In genomic region chr9:95171001-95171400, GRCh38 we compare ENCODE assay signal across 9 cellular contexts.
DNase-seq lines count a peak whose midpoint lies in the region; ATAC-seq, FAIRE-seq and TF ChIP-seq lines count a peak whose summit lies in the region.
"Had no signal": no experiment of that assay in that cellular context is flagged by ENCODE, and none has a peak within 500 bp of the region (broad histone marks: within the 10 kb centered on the region; RNA-seq: fewer than 3 reads in every experiment).

No MANE protein-coding gene starts in this region.

- H3K4me1 Mint-ChIP-seq in T-cell, result peaks cover 0 to 7% (median 1%) of the 10 kb centered on the region in 3 donors

- POLR2A ChIA-PET in T-cell (lab: Charles Lee), result no interaction called here

- FAIRE-seq in H54 (lab: Jason Lieb, UNC) (peak; percentile 83), RCC 7860 (lab: Jason Lieb, UNC) (peak; percentile 66), HTR-8/SVneo (lab: Jason Lieb, UNC) (no peak)

- TF ChIP-seq POLR2A in H54 (IDR thresholded peaks at IDR 0.05; ENCODE audit: low read depth, low read length), result no peak

- CTCF ChIA-PET in T-cell (lab: Charles Lee), result no interaction called here

- peak overlapping the region in 1 of 2 donors; percentile 28 for H3K27ac Mint-ChIP-seq in T-cell

- no peaks in the 10 kb centered on the region for H3K9me3 ChIP-seq in HAP-1

- TF ChIP-seq CTCF in fibroblast of mammary gland (conservative IDR thresholded peaks at IDR 0.05; ENCODE audit: control insufficient read depth, insufficient read depth, low read depth, low read length), result no peak

- no peaks in the 10 kb centered on the region for H3K36me3 ChIP-seq in HAP-1 (replicated peaks)
- H3K36me3 ChIP-seq: cardiac muscle cell had no signal

- H3K27me3 Mint-ChIP-seq in T-cell, result no peaks in the 10 kb centered on the region

- DNase-seq in Caki2 (ENCODE audit: low read depth) (peak; percentile 19), H54 (ENCODE audit: insufficient read length, low spot score) (no peak), RCC 7860 (ENCODE audit: low spot score) (peak; percentile 21), fibroblast of mammary gland (ENCODE audit: low read depth) (peak; percentile 45), T-cell (no peak), NCI-H345 (lab: John Stamatoyannopoulos, UW) (no peak), HAP-1 (ENCODE audit: low spot score in 2 of 2) (no peak), HTR-8/SVneo (ENCODE audit: insufficient read length, low spot score) (no peak)

- no peaks in the 10 kb centered on the region for H3K27me3 ChIP-seq in HAP-1 (ENCODE audit: low read depth)
- H3K27me3 ChIP-seq: cardiac muscle cell had no signal

- H3K4me3 Mint-ChIP-seq in T-cell, result no peak overlapping the region

- peaks cover 0 to 8% (median 8%) of the 10 kb centered on the region in 3 donors for H3K9me3 Mint-ChIP-seq in T-cell

- in situ Hi-C loops in Caki2 (cut with HindIII; ENCODE audit: low pct_unique_long_range_greater_than_20kb, low sequenced_read_pairs), result no loop called here
- in situ Hi-C loops in HAP-1 (cut with MboI; ENCODE audit: low sequenced_read_pairs), result no loop called here

- peaks cover 11% of the 10 kb centered on the region for H3K4me1 ChIP-seq in HAP-1

- H3K36me3 Mint-ChIP-seq in T-cell, result peaks cover 27% of the 10 kb centered on the region

- no peak for ATAC-seq in T-cell (replicated peaks in 1 of 4)

- H3K4me3 ChIP-seq in fibroblast of mammary gland (ENCODE audit: control insufficient read depth, low read depth, low read length), result no peak overlapping the region
- H3K4me3 ChIP-seq in HAP-1, result no peak overlapping the region
- H3K4me3 ChIP-seq: cardiac muscle cell had no signal

Comparison
In these comparisons a context has a peak if more than half of its experiments do, and no peak if none do; other contexts are left out.
1. DNase-seq: peak in Caki2 (single experiment), RCC 7860 (single experiment) and fibroblast of mammary gland (single experiment); none in H54 (single experiment), T-cell (0 of 34), NCI-H345 (single experiment), HAP-1 (0 of 2) and HTR-8/SVneo (single experiment).